Comparison of ENCODE assay signal across 10 cellular contexts in the genomic region with DNA sequence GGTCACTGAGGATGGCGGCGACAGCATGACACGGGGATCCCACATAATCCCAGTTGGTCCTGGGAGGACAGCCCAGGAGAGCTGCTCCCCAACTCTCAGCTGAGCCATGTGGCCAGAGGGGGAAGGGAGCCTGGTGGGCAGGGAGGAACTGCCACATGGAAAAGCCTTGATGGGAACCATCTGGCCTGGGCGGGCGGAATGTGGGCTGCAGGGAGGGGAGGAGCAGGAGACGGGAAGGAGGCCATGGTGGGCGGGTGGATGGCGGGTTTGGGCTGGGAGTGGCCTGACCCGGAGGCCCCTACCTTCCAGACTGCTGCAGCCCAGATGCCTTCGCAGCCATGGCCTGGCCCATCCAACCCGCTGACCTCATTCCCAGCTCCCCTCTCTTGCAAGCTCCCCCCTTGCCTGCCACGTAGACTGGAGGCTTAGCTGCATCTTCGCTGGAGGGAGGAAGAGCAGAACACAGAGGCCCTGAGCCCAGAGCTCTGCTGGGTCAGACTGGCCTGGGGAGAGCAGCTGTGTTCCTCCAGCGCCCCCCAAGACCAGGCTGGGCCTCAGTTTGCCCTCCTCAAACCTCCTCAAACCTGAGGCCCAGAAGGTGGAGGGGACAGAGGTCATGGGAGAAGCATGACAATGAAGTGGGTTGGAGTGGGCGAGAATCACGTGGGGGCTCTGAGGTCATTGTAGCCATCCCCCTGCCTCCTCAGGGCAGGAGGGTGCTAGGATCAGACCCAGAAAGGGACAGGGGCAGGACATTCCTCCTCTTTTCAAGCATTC. TPM values are rescaled to one million over a fixed set of nuclear protein-coding genes. Genes with fewer than 3 reads are reported as not detected.
DNase-seq lines count a peak whose midpoint lies in the region; ATAC-seq and TF ChIP-seq lines count a peak whose summit lies in the region.
"Had no signal": no experiment of that assay in that cellular context is flagged by ENCODE, and none has a peak within 500 bp of the region (broad histone marks: within the 10 kb centered on the region; RNA-seq: fewer than 3 reads in every experiment).

No MANE protein-coding gene starts in this region.

- H3K4me3 ChIP-seq in NT2/D1 (ENCODE audit: insufficient read length, low read depth) (peak overlapping the region; percentile 16), fibroblast of lung (replicated peaks in 1 of 4; ENCODE audit: control extremely low read depth in 1 of 4, insufficient read depth in 1 of 4, low read depth in 3 of 4, low read length in 4 of 4) (peak overlapping the region; percentile 30 to 52 (median 38)), neural progenitor cell (no peak overlapping the region)

- H3K9me3 ChIP-seq in NT2/D1 (ENCODE audit: insufficient read depth, low read length) (no peaks in the 10 kb centered on the region), fibroblast of lung (ENCODE audit: control insufficient read depth, insufficient read depth, low read depth, low read length) (no peaks in the 10 kb centered on the region), neural progenitor cell (ENCODE audit: low read depth) (no peaks in the 10 kb centered on the region)

- H3K79me2 ChIP-seq in fibroblast of lung (ENCODE audit: control insufficient read depth, insufficient read depth, low read length) (no peaks in the 10 kb centered on the region), neural progenitor cell (ENCODE audit: low read depth) (no peaks in the 10 kb centered on the region)

- no peaks in the 10 kb centered on the region for H3K36me3 Mint-ChIP-seq in neural progenitor cell
- no peaks in the 10 kb centered on the region for H3K36me3 Mint-ChIP-seq in natural killer cell
- H3K36me3 Mint-ChIP-seq: stimulated activated memory B cell treated with anti-CD40 and anti-IgM and Interleukin-4, amounts not matched to agents 10 μg/mL and 1 μg/mL and 100 μg/mL, for 72 hours had no signal

- H3K27me3 Mint-ChIP-seq in neural progenitor cell (ENCODE audit: insufficient read depth, low read depth), result peaks cover 11% of the 10 kb centered on the region
- H3K27me3 Mint-ChIP-seq in natural killer cell (ENCODE audit: low read depth in 2 of 2), result peaks cover 56 to 67% of the 10 kb centered on the region in 2 donors

- TF ChIP-seq CTCF in fibroblast of lung (conservative IDR thresholded peaks at IDR 0.05 in 1 of 2, IDR thresholded peaks at IDR 0.05 in 1 of 2; ENCODE audit: low read depth in 1 of 2, low read length in 2 of 2) (no peak), neural progenitor cell (IDR thresholded peaks at IDR 0.05) (no peak), natural killer cell (IDR thresholded peaks at IDR 0.05) (no peak)

- peak overlapping the region; percentile 100 for H3K27ac ChIP-seq in fibroblast of lung (ENCODE audit: insufficient read depth, low read length)
- H3K27ac ChIP-seq in neural progenitor cell, result no peak overlapping the region

- H3K4me1 ChIP-seq in NT2/D1 (ENCODE audit: insufficient read depth, insufficient read length) (peaks cover 34% of the 10 kb centered on the region), fibroblast of lung (ENCODE audit: control insufficient read depth, extremely low read depth, insufficient read depth, low read length) (peaks cover 60% of the 10 kb centered on the region), neural progenitor cell (peaks cover 46% of the 10 kb centered on the region)

- H3F3A ChIP-seq in neural progenitor cell (ENCODE audit: low read depth), result peaks cover 21% of the 10 kb centered on the region

- intact Hi-C loops in natural killer cell (cut with micrococcal nuclease), result no loop called here

- H3K4me1 Mint-ChIP-seq in neural progenitor cell, result peaks cover 78% of the 10 kb centered on the region
- H3K4me1 Mint-ChIP-seq in natural killer cell, result peaks cover 15 to 25% of the 10 kb centered on the region in 2 donors

- H4K20me1 ChIP-seq in fibroblast of lung (ENCODE audit: control insufficient read depth, extremely low read depth, insufficient read depth, low read length), result no peaks in the 10 kb centered on the region
- H4K20me1 ChIP-seq in neural progenitor cell (ENCODE audit: low read depth), result no peaks in the 10 kb centered on the region

- peak; percentile 94 for DNase-seq in AG20443 (ENCODE audit: low spot score)
- DNase-seq in NT2/D1 (ENCODE audit: low read depth, low spot score), result peak; percentile 83
- DNase-seq in fibroblast of lung (ENCODE audit: low read depth in 2 of 2), result peak; percentile 100
- DNase-seq in neural progenitor cell (ENCODE audit: low spot score), result peak; percentile 70
- DNase-seq in natural killer cell, result no peak
- no peak for DNase-seq in UCSD-AML1 (lab: John Stamatoyannopoulos, UW; ENCODE audit: unreplicated experiment)
- DNase-seq in midbrain (lab: John Stamatoyannopoulos, UW), result no peak
- DNase-seq: NCI-H187 had no signal

- H3K4me3 Mint-ChIP-seq in neural progenitor cell (peak overlapping the region; percentile 72), natural killer cell (no peak overlapping the region)
- H3K4me3 Mint-ChIP-seq: stimulated activated memory B cell treated with anti-CD40 and anti-IgM and Interleukin-4, amounts not matched to agents 10 μg/mL and 1 μg/mL and 100 μg/mL, for 72 hours had no signal

- no peak overlapping the region for H2AFZ ChIP-seq in fibroblast of lung (ENCODE audit: low read length)
- H2AFZ ChIP-seq in neural progenitor cell (replicated peaks), result no peak overlapping the region

- peak overlapping the region; percentile 77 for H3K9ac ChIP-seq in NT2/D1 (ENCODE audit: insufficient read length, low read depth)
- H3K9ac ChIP-seq in fibroblast of lung (ENCODE audit: insufficient read depth, low read length), result peak overlapping the region; percentile 88
- H3K9ac ChIP-seq in neural progenitor cell, result no peak overlapping the region

- no peaks in the 10 kb centered on the region for H3K36me3 ChIP-seq in NT2/D1 (ENCODE audit: insufficient read depth, insufficient read length, low read length)
- no peaks in the 10 kb centered on the region for H3K36me3 ChIP-seq in fibroblast of lung (ENCODE audit: control insufficient read depth, insufficient read depth, low read length)
- no peaks in the 10 kb centered on the region for H3K36me3 ChIP-seq in neural progenitor cell

- H3K27ac Mint-ChIP-seq in neural progenitor cell (peak overlapping the region; percentile 68), natural killer cell (no peak overlapping the region)
- H3K27ac Mint-ChIP-seq: stimulated activated memory B cell treated with anti-CD40 and anti-IgM and Interleukin-4, amounts not matched to agents 10 μg/mL and 1 μg/mL and 100 μg/mL, for 72 hours had no signal

- peaks cover 4% of the 10 kb centered on the region for H3K27me3 ChIP-seq in NT2/D1 (ENCODE audit: insufficient read depth, insufficient read length)
- no peaks in the 10 kb centered on the region for H3K27me3 ChIP-seq in fibroblast of lung (ENCODE audit: control insufficient read depth, insufficient read depth, low read length)
- peaks cover 10% of the 10 kb centered on the region for H3K27me3 ChIP-seq in neural progenitor cell

- no peak for ATAC-seq in natural killer cell
- no peak for ATAC-seq in GM21825 (IDR thresholded peaks at IDR 0.05; ENCODE audit: unreplicated experiment)
- ATAC-seq: stimulated activated memory B cell treated with anti-CD40 and anti-IgM and Interleukin-4, amounts not matched to agents 10 μg/mL and 1 μg/mL and 100 μg/mL, for 72 hours had no signal

- H3K4me2 ChIP-seq in fibroblast of lung (ENCODE audit: extremely low read depth, insufficient read depth, low read length) (peak overlapping the region; percentile 93), neural progenitor cell (peak overlapping the region; percentile 55)

- no peaks in the 10 kb centered on the region for H3K9me3 Mint-ChIP-seq in neural progenitor cell
- H3K9me3 Mint-ChIP-seq in natural killer cell, result no peaks in the 10 kb centered on the region
- H3K9me3 Mint-ChIP-seq: stimulated activated memory B cell treated with anti-CD40 and anti-IgM and Interleukin-4, amounts not matched to agents 10 μg/mL and 1 μg/mL and 100 μg/mL, for 72 hours had no signal

RNA-seq across cellular contexts. Expression of a gene that starts 8.2 kb away (rescaled TPM):
- total RNA-seq in fibroblast of lung (577 and 584 TPM in 2 replicates), neural progenitor cell (ENCODE audit: low replicate concordance) (1.1 and 4.2 TPM in 2 replicates), natural killer cell (1 to 10 TPM; 2.3 to 7.5 (median 2.6) TPM)
- 541 and 604 TPM in 2 replicates for polyA plus RNA-seq in fibroblast of lung
- 2,129 and 2,873 TPM in 2 replicates for polyA plus RNA-seq in fibroblast of lung (2012)
- 7,488 and 12,203 TPM in 2 replicates for polyA minus RNA-seq in fibroblast of lung (ENCODE audit: low replicate concordance)

RNA-seq across cellular contexts. Expression of a gene that starts 43.9 kb away (rescaled TPM):
- 4.1 and 4.3 TPM in 2 replicates for total RNA-seq in fibroblast of lung
- polyA plus RNA-seq in fibroblast of lung, result 1.4 and 1.6 TPM in 2 replicates
- polyA plus RNA-seq in fibroblast of lung (2012), result 5.2 and 8.8 TPM in 2 replicates
- 1.7 and 5.6 TPM in 2 replicates for polyA minus RNA-seq in fibroblast of lung (ENCODE audit: low replicate concordance)
- total RNA-seq in neural progenitor cell (ENCODE audit: low replicate concordance), result 1.5 TPM in 1 of 2 replicates, not detected in the other
- total RNA-seq in natural killer cell, result not detected

RNA-seq across cellular contexts. Expression of a gene that starts 59.2 kb away (rescaled TPM):
- total RNA-seq in fibroblast of lung (41.5 and 45.5 TPM in 2 replicates), neural progenitor cell (ENCODE audit: low replicate concordance) (12.0 and 31.4 TPM in 2 replicates), natural killer cell (100 to 1,000 TPM; 124 to 162 (median 135) TPM)
- 22.1 and 26.0 TPM in 2 replicates for polyA plus RNA-seq in fibroblast of lung
- 37.9 and 40.6 TPM in 2 replicates for polyA plus RNA-seq in fibroblast of lung (2012)
- 25.3 and 28.3 TPM in 2 replicates for polyA minus RNA-seq in fibroblast of lung (ENCODE audit: low replicate concordance)

Comparison
In these comparisons a context has a peak if more than half of its experiments do, and no peak if none do; other contexts are left out.
1. DNase-seq: peak in AG20443 (single experiment), NT2/D1 (single experiment), fibroblast of lung (2 of 2) and neural progenitor cell (single experiment); none in natural killer cell (single experiment), UCSD-AML1 (single experiment) and midbrain (single experiment).
2. RNA of a gene that starts 8.2 kb away (total RNA-seq): 577 to 584 TPM in fibroblast of lung; 2.3 to 7.5 TPM in natural killer cell and 1.1 to 4.2 TPM in neural progenitor cell; every median in the first group is over 10 times any median in the second.